In genomic region chr11:86151188-86152005, GRCh38 we compare ENCODE assay signal across 8 cellular contexts.
DNase-seq lines count a peak whose midpoint lies in the region; ATAC-seq, FAIRE-seq and TF ChIP-seq lines count a peak whose summit lies in the region.

No MANE protein-coding gene starts in this region.

- H3K27ac ChIP-seq in Peyer's patch (peak overlapping the region in 3 of 4 donors; percentile 1 to 33 (median 29)), epithelial cell of prostate (peak overlapping the region; percentile 63), small intestine (ENCODE audit: low read depth in 1 of 2, low read length in 1 of 2) (peak overlapping the region in 1 of 2 donors; percentile 34)

- ATAC-seq in GM19438 (IDR thresholded peaks at IDR 0.05; ENCODE audit: low read depth, unreplicated experiment): peak; percentile 74

- no peaks in the 10 kb centered on the region for H3K9me3 Mint-ChIP-seq in nephron progenitor cell

- WGBS in small intestine, 3 donors: 18 to 31% (median 18%) methylated on average over 3 of the region's 3 CpGs

- no peak overlapping the region for H3K27ac Mint-ChIP-seq in nephron progenitor cell

- H3K9me3 ChIP-seq in Peyer's patch (no peaks in the 10 kb centered on the region), small intestine (ENCODE audit: control insufficient read depth, low read depth) (no peaks in the 10 kb centered on the region)

- FAIRE-seq in small intestine (lab: Jason Lieb, UNC): no peak

- H3K36me3 ChIP-seq in Peyer's patch (no peaks in the 10 kb centered on the region), small intestine (ENCODE audit: control insufficient read depth in 2 of 2, insufficient read depth in 2 of 2, low read length in 2 of 2) (no peaks in the 10 kb centered on the region)

- no peaks in the 10 kb centered on the region for H3K27me3 Mint-ChIP-seq in nephron progenitor cell (ENCODE audit: low read depth, poor library complexity)

- H3K4me3 ChIP-seq in Peyer's patch (no peak overlapping the region), small intestine (ENCODE audit: low read depth in 1 of 2, low read length in 2 of 2) (no peak overlapping the region)

- TF ChIP-seq CTCF in Peyer's patch (IDR thresholded peaks at IDR 0.05): no peak
- TF ChIP-seq CTCF in nephron progenitor cell (IDR thresholded peaks at IDR 0.05): no peak

- H3K27me3 ChIP-seq in Peyer's patch: no peaks in the 10 kb centered on the region
- no peaks in the 10 kb centered on the region for H3K27me3 ChIP-seq in small intestine (ENCODE audit: control insufficient read depth in 2 of 2, insufficient read depth in 2 of 2, low read length in 2 of 2)

- peaks cover 17% of the 10 kb centered on the region for H3K4me1 Mint-ChIP-seq in nephron progenitor cell

- H3K4me3 Mint-ChIP-seq in nephron progenitor cell: no peak overlapping the region

- no peaks in the 10 kb centered on the region for H3K36me3 Mint-ChIP-seq in nephron progenitor cell (ENCODE audit: low read depth)

- DNase-seq in AG08395 (ENCODE audit: low spot score): peak; percentile 8
- DNase-seq in Peyer's patch: no peak
- no peak for DNase-seq in epithelial cell of prostate (ENCODE audit: low read depth, low spot score)
- peak; percentile 5 for DNase-seq in nephron progenitor cell
- no peak for DNase-seq in NCI-H345 treated with DMSO at 0.1 percent for 48 hours (lab: John Stamatoyannopoulos, UW; ENCODE audit: unreplicated experiment)
- no peak for DNase-seq in GM19238 (ENCODE audit: insufficient read length, low spot score)
- DNase-seq in small intestine: no peak

- H3K4me1 ChIP-seq in Peyer's patch (peaks cover 0 to 34% (median 6%) of the 10 kb centered on the region in 4 donors), small intestine (ENCODE audit: control insufficient read depth in 2 of 2, insufficient read depth in 1 of 2, low read depth in 1 of 2, low read length in 1 of 2) (peaks cover 2 to 8% of the 10 kb centered on the region in 2 donors)

- no peak for TF ChIP-seq POLR2A in Peyer's patch (IDR thresholded peaks at IDR 0.05)

Comparison
In these comparisons a context has a peak if more than half of its experiments do, and no peak if none do; other contexts are left out.
1. DNase-seq: peak in AG08395 (single experiment) and nephron progenitor cell (single experiment); none in Peyer's patch (0 of 3), epithelial cell of prostate (single experiment), NCI-H345 treated with DMSO at 0.1 percent for 48 hours (single experiment), GM19238 (single experiment) and small intestine (single experiment).